ENCODE assay signal across 12 cellular contexts in the genomic region with DNA sequence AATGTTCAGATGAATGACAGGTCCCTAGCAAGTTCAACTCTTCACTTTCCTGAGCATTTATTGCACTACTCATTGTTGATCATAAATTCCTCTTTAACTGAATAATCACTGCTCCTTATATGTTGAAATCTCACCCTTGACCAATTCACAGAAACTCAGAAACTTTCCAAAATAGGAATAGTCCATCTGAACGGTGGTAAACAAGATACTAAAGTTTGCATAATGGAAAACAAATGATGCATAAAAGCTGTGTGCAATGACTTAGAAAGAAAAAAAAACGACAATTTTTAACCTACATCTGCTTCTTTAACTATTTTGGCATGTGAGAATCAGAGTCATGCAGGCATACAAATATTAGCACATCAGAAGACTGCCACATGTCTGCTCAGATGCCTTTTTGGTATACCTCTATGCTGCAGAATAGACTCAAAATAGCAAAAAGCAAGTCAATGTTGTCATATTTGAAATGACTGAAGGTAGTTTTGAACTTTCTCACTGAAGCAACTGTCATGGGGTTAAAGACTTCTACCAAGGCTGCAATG. TPM values are rescaled to one million over a fixed set of nuclear protein-coding genes. Genes with fewer than 3 reads are reported as not detected.
DNase-seq lines count a peak whose midpoint lies in the region; ATAC-seq and TF ChIP-seq lines count a peak whose summit lies in the region.
"Had no signal": no experiment of that assay in that cellular context is flagged by ENCODE, and none has a peak within 500 bp of the region (broad histone marks: within the 10 kb centered on the region; RNA-seq: fewer than 3 reads in every experiment).

No MANE protein-coding gene starts in this region.

- ATAC-seq in GM19397 (IDR thresholded peaks at IDR 0.05; ENCODE audit: unreplicated experiment) (peak; percentile 93), HG02938 (IDR thresholded peaks at IDR 0.05; ENCODE audit: unreplicated experiment) (peak; percentile 87)
- ATAC-seq in activated T-helper 17 cell treated with anti-CD3 and anti-CD28 coated beads, Interleukin-2, amount 50 U/mL, for 72 hours (replicated peaks): no peak
- ATAC-seq: Panc1 had no signal

- H3K36me3 Mint-ChIP-seq in activated CD4-positive, alpha-beta T cell treated with anti-CD3 and anti-CD28 coated beads, Interleukin-2, amount 10 ng/mL, durations not matched to agents 24 days and 14 days (ENCODE audit: low read depth): no peaks in the 10 kb centered on the region
- H3K36me3 Mint-ChIP-seq in activated T-helper 17 cell treated with anti-CD3 and anti-CD28 coated beads, Interleukin-2, amount 50 U/mL, for 72 hours (ENCODE audit: low read depth): no peaks in the 10 kb centered on the region

- no peak for TF ChIP-seq POLR2A in esophagus muscularis mucosa (IDR thresholded peaks at IDR 0.05; ENCODE audit: low read depth)

- H3K36me3 ChIP-seq in esophagus muscularis mucosa: no peaks in the 10 kb centered on the region
- H3K36me3 ChIP-seq: adrenal gland had no signal

- H3K27ac Mint-ChIP-seq in activated CD4-positive, alpha-beta T cell treated with anti-CD3 and anti-CD28 coated beads, Interleukin-2, amount 10 ng/mL, durations not matched to agents 24 days and 14 days: no peak overlapping the region
- H3K27ac Mint-ChIP-seq in activated T-helper 17 cell treated with anti-CD3 and anti-CD28 coated beads, Interleukin-2, amount 50 U/mL, for 72 hours: no peak overlapping the region

- H3K4me3 ChIP-seq in GM12864 (ENCODE audit: low read depth, low read length) (no peak overlapping the region), esophagus muscularis mucosa (no peak overlapping the region)
- H3K4me3 ChIP-seq: adrenal gland had no signal

- no peak overlapping the region for H3K27ac ChIP-seq in esophagus muscularis mucosa (replicated peaks in 1 of 4)
- H3K27ac ChIP-seq: adrenal gland had no signal

- no peak for TF ChIP-seq EP300 in esophagus muscularis mucosa (IDR thresholded peaks at IDR 0.05)

- H3K4me1 Mint-ChIP-seq in activated CD4-positive, alpha-beta T cell treated with anti-CD3 and anti-CD28 coated beads, Interleukin-2, amount 10 ng/mL, durations not matched to agents 24 days and 14 days: no peaks in the 10 kb centered on the region
- H3K4me1 Mint-ChIP-seq in activated T-helper 17 cell treated with anti-CD3 and anti-CD28 coated beads, Interleukin-2, amount 50 U/mL, for 72 hours: no peaks in the 10 kb centered on the region

- TF ChIP-seq CTCF in GM12864 (IDR thresholded peaks at IDR 0.05; ENCODE audit: low read depth, low read length, missing control alignments) (no peak), esophagus muscularis mucosa (IDR thresholded peaks at IDR 0.05) (no peak)

- no peaks in the 10 kb centered on the region for H3K27me3 Mint-ChIP-seq in activated CD4-positive, alpha-beta T cell treated with anti-CD3 and anti-CD28 coated beads, Interleukin-2, amount 10 ng/mL, durations not matched to agents 24 days and 14 days
- no peaks in the 10 kb centered on the region for H3K27me3 Mint-ChIP-seq in activated T-helper 17 cell treated with anti-CD3 and anti-CD28 coated beads, Interleukin-2, amount 50 U/mL, for 72 hours

- peak; percentile 77 for DNase-seq in GM12864 (ENCODE audit: low read depth)
- peak; percentile 52 for DNase-seq in NCI-H1694 (lab: John Stamatoyannopoulos, UW)
- no peak for DNase-seq in activated CD4-positive, alpha-beta T cell treated with anti-CD3 and anti-CD28 coated beads, Interleukin-2, amount 10 ng/mL, durations not matched to agents 24 days and 14 days
- no peak for DNase-seq in iPS-NIHi11 (ENCODE audit: low spot score)
- DNase-seq in esophagus muscularis mucosa (ENCODE audit: extremely low spot score): no peak
- DNase-seq: activated CD4-positive, alpha-beta T cell treated with anti-CD3 and anti-CD28 coated beads for 48 hours; adrenal gland had no signal

- H3K27me3 ChIP-seq in esophagus muscularis mucosa: no peaks in the 10 kb centered on the region
- H3K27me3 ChIP-seq: adrenal gland had no signal

- H3K4me3 Mint-ChIP-seq in activated CD4-positive, alpha-beta T cell treated with anti-CD3 and anti-CD28 coated beads, Interleukin-2, amount 10 ng/mL, durations not matched to agents 24 days and 14 days: no peak overlapping the region
- no peak overlapping the region for H3K4me3 Mint-ChIP-seq in activated T-helper 17 cell treated with anti-CD3 and anti-CD28 coated beads, Interleukin-2, amount 50 U/mL, for 72 hours

- intact Hi-C loops in activated CD4-positive, alpha-beta T cell treated with anti-CD3 and anti-CD28 coated beads, Interleukin-2, amount 10 ng/mL, durations not matched to agents 24 days and 14 days (cut with micrococcal nuclease): no loop called here
- intact Hi-C loops in esophagus muscularis mucosa (cut with DNase I): no loop called here

- H3K4me1 ChIP-seq in esophagus muscularis mucosa: no peaks in the 10 kb centered on the region

- 62% methylated on average over 2 of the region's 2 CpGs for WGBS in esophagus muscularis mucosa

- H3K9me3 Mint-ChIP-seq in activated CD4-positive, alpha-beta T cell treated with anti-CD3 and anti-CD28 coated beads, Interleukin-2, amount 10 ng/mL, durations not matched to agents 24 days and 14 days: no peaks in the 10 kb centered on the region
- peaks cover 10% of the 10 kb centered on the region for H3K9me3 Mint-ChIP-seq in activated T-helper 17 cell treated with anti-CD3 and anti-CD28 coated beads, Interleukin-2, amount 50 U/mL, for 72 hours

- peaks cover 0 to 11% (median 3%) of the 10 kb centered on the region in 4 donors for H3K9me3 ChIP-seq in esophagus muscularis mucosa
- H3K9me3 ChIP-seq: adrenal gland had no signal

RNA-seq across cellular contexts. Expression of gene SLC10A2, which starts 34.8 kb away (rescaled TPM):
- not detected in 2 replicates for total RNA-seq in activated CD4-positive, alpha-beta T cell treated with anti-CD3 and anti-CD28 coated beads, Interleukin-2, amount 10 ng/mL, durations not matched to agents 24 days and 14 days
- not detected for total RNA-seq in esophagus muscularis mucosa
- not detected for total RNA-seq in activated T-helper 17 cell treated with anti-CD3 and anti-CD28 coated beads, Interleukin-2, amount 50 U/mL, for 72 hours
- total RNA-seq: adrenal gland, pulmonary artery endothelial cell had no signal

Comparison
In these comparisons a context has a peak if more than half of its experiments do, and no peak if none do; other contexts are left out.
1. DNase-seq: peak in GM12864 (single experiment) and NCI-H1694 (single experiment); none in activated CD4-positive, alpha-beta T cell treated with anti-CD3 and anti-CD28 coated beads, Interleukin-2, amount 10 ng/mL, durations not matched to agents 24 days and 14 days (single experiment), iPS-NIHi11 (single experiment) and esophagus muscularis mucosa (single experiment).